ENCODE assay signal across 33 cellular contexts in the genomic region with DNA sequence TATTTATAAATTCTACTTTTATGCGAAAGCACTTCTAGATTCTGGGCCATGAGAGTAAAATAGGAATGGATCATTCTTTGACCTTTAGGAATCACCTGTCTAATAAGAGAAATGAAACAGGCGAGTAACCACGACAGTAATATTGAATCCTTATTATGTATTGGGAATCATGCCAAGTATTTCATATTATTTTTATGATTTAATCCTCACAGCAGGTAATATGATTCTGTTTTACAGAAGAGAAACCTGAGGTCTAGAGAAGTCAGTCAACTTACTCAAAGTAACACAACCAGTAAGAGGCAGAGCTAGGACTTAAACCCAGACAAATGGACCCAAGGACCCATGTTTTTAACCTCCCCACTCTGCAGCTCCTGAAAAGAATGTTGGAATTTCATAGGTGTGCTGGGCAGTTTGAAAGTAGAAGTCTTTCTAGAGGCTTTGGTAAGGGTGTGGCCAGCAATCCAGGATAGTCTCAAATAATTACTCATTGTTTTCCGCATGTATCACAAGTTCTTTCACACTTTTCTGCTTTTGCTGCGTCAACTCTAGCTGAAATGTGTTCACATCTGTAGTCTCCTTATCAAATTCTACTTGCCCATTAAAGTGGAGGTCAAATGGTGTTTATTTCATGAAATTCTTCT.
DNase-seq lines count a peak whose midpoint lies in the region; ATAC-seq, FAIRE-seq and TF ChIP-seq lines count a peak whose summit lies in the region.
"Had no signal": no experiment of that assay in that cellular context is flagged by ENCODE, and none has a peak within 500 bp of the region (broad histone marks: within the 10 kb centered on the region; RNA-seq: fewer than 3 reads in every experiment).

No MANE protein-coding gene starts in this region.

- FAIRE-seq in A549 (lab: Jason Lieb, UNC): no peak
- FAIRE-seq: A204.1, frontal cortex, pancreas, RCC 7860 had no signal

- intact Hi-C loops in PC-3 (cut with micrococcal nuclease) (no loop called here), colonic mucosa (cut with DNase I) (no loop called here), mucosa of descending colon (cut with DNase I, micrococcal nuclease) (loop anchor here in 1 of 2 donors (5.0 kb wide), 1 partner anchor 34 kb away; no protein-coding TSS in a partner anchor)
- intact Hi-C loops in CD8-positive, alpha-beta T cell (cut with DNase I, micrococcal nuclease): loop anchor here in 1 of 2 experiments (5.0 kb wide), 1 partner anchor 66 kb away; no protein-coding TSS in a partner anchor
- intact Hi-C loops in activated naive CD4-positive, alpha-beta T cell treated with anti-CD3 and anti-CD28 coated beads for 36 hours (cut with micrococcal nuclease): no loop called here

- H3K4me2 ChIP-seq in A549: peak overlapping the region; percentile 57
- peak overlapping the region; percentile 74 for H3K4me2 ChIP-seq in PC-3 (ENCODE audit: low read length)

- no peak for TF ChIP-seq CTCF in A549 (IDR thresholded peaks at IDR 0.05)
- TF ChIP-seq CTCF in PC-3 (conservative IDR thresholded peaks at IDR 0.05; ENCODE audit: low read depth, low read length): no peak
- no peak for TF ChIP-seq CTCF in colonic mucosa (IDR thresholded peaks at IDR 0.05)
- no peak for TF ChIP-seq CTCF in mucosa of descending colon (IDR thresholded peaks at IDR 0.05)
- TF ChIP-seq CTCF in CD8-positive, alpha-beta T cell (IDR thresholded peaks at IDR 0.05): no peak

- peak overlapping the region; percentile 44 for H2AFZ ChIP-seq in PC-3 (ENCODE audit: low read length)

- no peak overlapping the region for H3K4me3 Mint-ChIP-seq in CD8-positive, alpha-beta T cell
- H3K4me3 Mint-ChIP-seq in activated naive CD4-positive, alpha-beta T cell treated with anti-CD3 and anti-CD28 coated beads for 36 hours: no peak overlapping the region
- H3K4me3 Mint-ChIP-seq: CD4-positive, alpha-beta memory T cell; endodermal cell; HFFc6; neural crest cell had no signal

- DNase-seq in A549 (ENCODE audit: low read depth in 1 of 2, low spot score in 1 of 2) (peak; percentile 3 to 85), PC-3 (peak; percentile 64), colonic mucosa (peak; percentile 28), mucosa of descending colon (peak in 1 of 3 donors; percentile 11), hippocampal formation (lab: John Stamatoyannopoulos, UW) (no peak)
- no peak for DNase-seq in CD8-positive, alpha-beta T cell
- DNase-seq in activated CD4-positive, alpha-beta T cell treated with anti-CD3 and anti-CD28 coated beads, Interleukin-2, amount 50 U/mL, for 4 hours: no peak
- DNase-seq in activated naive CD4-positive, alpha-beta T cell treated with anti-CD3 and anti-CD28 coated beads for 36 hours: no peak
- DNase-seq: activated CD4-positive, alpha-beta T cell treated with anti-CD3 and anti-CD28 coated beads, Interleukin-2, amount 50 U/mL, for 48 hours; activated naive CD4-positive, alpha-beta T cell; activated T-cell treated with anti-CD3 and anti-CD28 coated beads, Interleukin-2, amount 50 U/mL, for 48 hours; CD4-positive, alpha-beta memory T cell; dermis blood vessel endothelial cell; DMS 273 treated with DMSO at 0.1 percent for 48 hours; endodermal cell; GOT3; heart right ventricle; HFFc6; left cardiac atrium; NCI-H1092 treated with DMSO at 0.1 percent for 48 hours; NCI-H1930; NCI-H524; pancreas; stimulated activated CD4-positive, alpha-beta T cell treated with anti-CD3 and anti-CD28 coated beads, Interleukin-1b, Interleukin-23, amount 100 ng/mL, for 48 hours; stimulated activated naive CD8-positive, alpha-beta T cell treated with anti-CD3 and anti-CD28 coated beads, Interleukin-15, Interleukin-2, amounts not matched to agents 100 U/mL and 50 U/mL, for 24 hours; SW 1271; testis; uterus had no signal

- CTCF ChIA-PET in A549 (lab: Yijun Ruan, JAX): interaction anchor here (0.7 to 1.0 kb wide), 3 partner anchors 85 to 595 kb away, joined by 3 to 6 read pairs (median 3); no protein-coding TSS in a partner anchor
- CTCF ChIA-PET in PC-3 (lab: Charles Lee): interaction anchor here (0.6 kb wide), 1 partner anchor 43 kb away, joined by 6 read pairs; no protein-coding TSS in a partner anchor
- CTCF ChIA-PET in CD8-positive, alpha-beta T cell (lab: Charles Lee): interaction anchor here (1.2 kb wide), 1 partner anchor 15 kb away, joined by 3 read pairs; no protein-coding TSS in a partner anchor
- CTCF ChIA-PET in activated naive CD4-positive, alpha-beta T cell treated with anti-CD3 and anti-CD28 coated beads for 36 hours (lab: Charles Lee): interaction anchor here (0.6 to 2.9 kb wide), 2 partner anchors 68 to 81 kb away, joined by 4 to 11 read pairs; no protein-coding TSS in a partner anchor

- no peaks in the 10 kb centered on the region for H3K9me2 ChIP-seq in PC-3 (replicated peaks; ENCODE audit: low read length)

- 36% methylated on average over 5 of the region's 5 CpGs for WGBS in A549 (ENCODE audit: missing lambda C conversion rate)

- TF ChIP-seq EP300 in A549 (IDR thresholded peaks at IDR 0.05): no peak

- H3K36me3 Mint-ChIP-seq in CD8-positive, alpha-beta T cell: no peaks in the 10 kb centered on the region
- H3K36me3 Mint-ChIP-seq in activated naive CD4-positive, alpha-beta T cell treated with anti-CD3 and anti-CD28 coated beads for 36 hours (ENCODE audit: low read depth): no peaks in the 10 kb centered on the region
- H3K36me3 Mint-ChIP-seq: CD4-positive, alpha-beta memory T cell had no signal

- H3K4me3 ChIP-seq in A549: no peak overlapping the region
- peak overlapping the region; percentile 23; the same call in 1 of the 2 replicates for H3K4me3 ChIP-seq in PC-3 (ENCODE audit: low read length)
- H3K4me3 ChIP-seq in colonic mucosa: no peak overlapping the region
- no peak overlapping the region for H3K4me3 ChIP-seq in mucosa of descending colon
- no peak overlapping the region for H3K4me3 ChIP-seq in CD8-positive, alpha-beta T cell (ENCODE audit: low read depth, low read length)
- H3K4me3 ChIP-seq: heart right ventricle, pancreas, right atrium auricular region, testis, uterus had no signal

- ATAC-seq in A549: peak; percentile 25; a peak in 3 of 6 replicates
- ATAC-seq in PC-3: peak; percentile 44
- ATAC-seq in mucosa of descending colon: peak; percentile 59
- no peak for ATAC-seq in CD8-positive, alpha-beta T cell
- ATAC-seq: heart right ventricle; left cardiac atrium; stimulated activated naive CD8-positive, alpha-beta T cell treated with anti-CD3 and anti-CD28 coated beads, Interleukin-15, Interleukin-2, amounts not matched to agents 100 U/mL and 50 U/mL, for 24 hours had no signal

- no peaks in the 10 kb centered on the region for H4K20me1 ChIP-seq in PC-3 (ENCODE audit: low read length)

- peaks cover 8% of the 10 kb centered on the region for H3F3A ChIP-seq in PC-3 (ENCODE audit: low read length, unreplicated experiment)

- H3K36me3 ChIP-seq in PC-3 (ENCODE audit: low read depth, low read length): no peaks in the 10 kb centered on the region
- no peaks in the 10 kb centered on the region for H3K36me3 ChIP-seq in colonic mucosa
- no peaks in the 10 kb centered on the region for H3K36me3 ChIP-seq in mucosa of descending colon (ENCODE audit: low read depth)
- no peaks in the 10 kb centered on the region for H3K36me3 ChIP-seq in CD8-positive, alpha-beta T cell (ENCODE audit: insufficient read depth, low read length)
- H3K36me3 ChIP-seq: heart right ventricle, pancreas, right atrium auricular region, uterus had no signal

- no peaks in the 10 kb centered on the region for H3K79me2 ChIP-seq in PC-3 (ENCODE audit: low read length)

- H3K9me3 ChIP-seq in A549: 0 out of 3 replicates have a peak, but pooled peaks cover 8% of the 10 kb centered on the region
- no peaks in the 10 kb centered on the region for H3K9me3 ChIP-seq in PC-3 (ENCODE audit: low read length)
- H3K9me3 ChIP-seq in colonic mucosa: no peaks in the 10 kb centered on the region
- no peaks in the 10 kb centered on the region for H3K9me3 ChIP-seq in mucosa of descending colon
- H3K9me3 ChIP-seq in CD8-positive, alpha-beta T cell (ENCODE audit: low read length): no peaks in the 10 kb centered on the region
- H3K9me3 ChIP-seq: heart right ventricle, pancreas, right atrium auricular region, testis, uterus had no signal

- no peaks in the 10 kb centered on the region for H3K27me3 Mint-ChIP-seq in CD8-positive, alpha-beta T cell (ENCODE audit: low read depth)
- no peaks in the 10 kb centered on the region for H3K27me3 Mint-ChIP-seq in activated naive CD4-positive, alpha-beta T cell treated with anti-CD3 and anti-CD28 coated beads for 36 hours (ENCODE audit: low read depth)
- H3K27me3 Mint-ChIP-seq: CD4-positive, alpha-beta memory T cell had no signal

- POLR2A ChIA-PET in A549 (lab: Yijun Ruan, JAX) (interaction anchor here (0.7 to 3.4 kb wide), 3 partner anchors 29 to 1615 kb away, joined by 3 to 27 read pairs (median 3); no protein-coding TSS in a partner anchor), PC-3 (lab: Charles Lee; ENCODE audit: unreplicated experiment) (interaction anchor here (0.6 to 0.9 kb wide), 3 partner anchors 39 to 1615 kb away, joined by 3 to 11 read pairs (median 3); no protein-coding TSS in a partner anchor)
- POLR2A ChIA-PET in CD8-positive, alpha-beta T cell (lab: Charles Lee): no interaction called here

- H3K9ac ChIP-seq in PC-3 (ENCODE audit: low read length) (peak overlapping the region; percentile 42), colonic mucosa (ENCODE audit: low read depth in 2 of 2, low read length in 2 of 2) (peak overlapping the region in 1 of 2 donors; percentile 46)

- 0 out of 5 replicates have a peak, but pooled peaks of 1 of the 2 experiments have one; percentile 13 for TF ChIP-seq RAD21 in A549 (conservative IDR thresholded peaks at IDR 0.05 in 1 of 2, IDR thresholded peaks at IDR 0.05 in 1 of 2)

- H3K4me1 ChIP-seq in A549: peaks cover 48% of the 10 kb centered on the region
- H3K4me1 ChIP-seq in PC-3 (ENCODE audit: insufficient read depth, low read length): peaks cover 38% of the 10 kb centered on the region
- H3K4me1 ChIP-seq in colonic mucosa: peaks cover 15% of the 10 kb centered on the region
- H3K4me1 ChIP-seq in mucosa of descending colon (ENCODE audit: low read depth): peaks cover 16% of the 10 kb centered on the region
- peaks cover 15% of the 10 kb centered on the region for H3K4me1 ChIP-seq in CD8-positive, alpha-beta T cell (ENCODE audit: insufficient read depth, low read length)
- H3K4me1 ChIP-seq: pancreas, testis had no signal

- H3K27ac Mint-ChIP-seq in CD8-positive, alpha-beta T cell: no peak overlapping the region
- no peak overlapping the region for H3K27ac Mint-ChIP-seq in activated naive CD4-positive, alpha-beta T cell treated with anti-CD3 and anti-CD28 coated beads for 36 hours
- H3K27ac Mint-ChIP-seq: CD4-positive, alpha-beta memory T cell; endodermal cell; HFFc6 had no signal

- no peak for TF ChIP-seq POLR2A in A549 (IDR thresholded peaks at IDR 0.05; ENCODE audit: low read length)

- H3K27me3 ChIP-seq in PC-3 (ENCODE audit: low read length) (no peaks in the 10 kb centered on the region), colonic mucosa (no peaks in the 10 kb centered on the region)
- H3K27me3 ChIP-seq in CD8-positive, alpha-beta T cell (ENCODE audit: insufficient read depth, low read length): no peaks in the 10 kb centered on the region
- H3K27me3 ChIP-seq: heart right ventricle, pancreas, right atrium auricular region, testis, uterus had no signal

- H3K9me3 Mint-ChIP-seq in CD8-positive, alpha-beta T cell: no peaks in the 10 kb centered on the region
- H3K9me3 Mint-ChIP-seq in activated naive CD4-positive, alpha-beta T cell treated with anti-CD3 and anti-CD28 coated beads for 36 hours: peaks cover 1% of the 10 kb centered on the region
- H3K9me3 Mint-ChIP-seq: endodermal cell had no signal

- peak overlapping the region; percentile 93 to 94 for H3K27ac ChIP-seq in A549
- H3K27ac ChIP-seq in PC-3 (ENCODE audit: low read length): peak overlapping the region; percentile 92
- H3K27ac ChIP-seq in colonic mucosa: peak overlapping the region; percentile 81
- H3K27ac ChIP-seq in CD8-positive, alpha-beta T cell (ENCODE audit: low read depth, low read length): no peak overlapping the region
- H3K27ac ChIP-seq: heart right ventricle, pancreas, right atrium auricular region, testis, uterus had no signal

- peaks cover 26% of the 10 kb centered on the region for H3K4me1 Mint-ChIP-seq in CD8-positive, alpha-beta T cell (ENCODE audit: low read depth)
- peaks cover 21% of the 10 kb centered on the region for H3K4me1 Mint-ChIP-seq in activated naive CD4-positive, alpha-beta T cell treated with anti-CD3 and anti-CD28 coated beads for 36 hours (ENCODE audit: low read depth)

- BruUV-seq in PC-3 (replicated peaks; lab: Mats Ljungman, UMichigan): TSS peak; percentile 80

Comparison
In these comparisons a context has a peak if more than half of its experiments do, and no peak if none do; other contexts are left out.
1. DNase-seq: peak in A549 (2 of 2), PC-3 (single experiment) and colonic mucosa (single experiment); none in CD8-positive, alpha-beta T cell (0 of 7), hippocampal formation (0 of 2), activated CD4-positive, alpha-beta T cell treated with anti-CD3 and anti-CD28 coated beads, Interleukin-2, amount 50 U/mL, for 4 hours (0 of 2) and activated naive CD4-positive, alpha-beta T cell treated with anti-CD3 and anti-CD28 coated beads for 36 hours (single experiment).